ENCODE assay signal across 1 cellular context in genomic region chr6:55212147-55212546, GRCh38.
TF ChIP-seq lines count a peak whose summit lies in the region.

No MANE protein-coding gene starts in this region.

TF ChIP-seq in IMR-90, 13 proteins besides CTCF, POLR2A, EP300 and RAD21:
- TF ChIP-seq CHD1 (IDR thresholded peaks at IDR 0.05; ENCODE audit: low read depth, low read length) (no peak), CEBPB (IDR thresholded peaks at IDR 0.05; ENCODE audit: low read depth, low read length) (no peak), MAFK (IDR thresholded peaks at IDR 0.05; ENCODE audit: low read depth, low read length) (no peak), USF2 (IDR thresholded peaks at IDR 0.05; ENCODE audit: low read depth, low read length) (no peak), RFX5 (IDR thresholded peaks at IDR 0.05; ENCODE audit: low read depth, low read length) (no peak), NFE2L2 (IDR thresholded peaks at IDR 0.05; ENCODE audit: low read depth, low read length) (no peak), MAZ (IDR thresholded peaks at IDR 0.05; ENCODE audit: borderline replicate concordance, low read depth, low read length) (no peak), RCOR1 (IDR thresholded peaks at IDR 0.05; ENCODE audit: insufficient replicate concordance, low read length) (no peak), FOS (IDR thresholded peaks at IDR 0.05; ENCODE audit: low read depth, low read length) (no peak), SMC3 (IDR thresholded peaks at IDR 0.05; ENCODE audit: low read depth, low read length) (no peak), MXI1 (IDR thresholded peaks at IDR 0.05; ENCODE audit: borderline replicate concordance, low read depth, low read length) (no peak), BHLHE40 (IDR thresholded peaks at IDR 0.05; ENCODE audit: low read depth, low read length) (no peak), ELK1 (IDR thresholded peaks at IDR 0.05; ENCODE audit: borderline replicate concordance, low read depth, low read length) (no peak)
